21 cellular contexts compared by ENCODE assay signal in genomic region chr12:39116877-39117276, GRCh38.
"Had no signal": no experiment of that assay in that cellular context is flagged by ENCODE, and none has a peak within 500 bp of the region (broad histone marks: within the 10 kb centered on the region; RNA-seq: fewer than 3 reads in every experiment).

No MANE protein-coding gene starts in this region.

- H3K27ac ChIP-seq: adrenal gland, ascending aorta, brain microvascular endothelial cell, foreskin keratinocyte, testis, uterus had no signal

- H3K4me1 ChIP-seq: adrenal gland, ascending aorta, foreskin keratinocyte, testis, uterus had no signal

- H3K4me3 ChIP-seq: adrenal gland, ascending aorta, lung, testis, uterus had no signal

- DNase-seq: activated CD4-positive, alpha-beta T cell treated with anti-CD3 and anti-CD28 coated beads, Interleukin-2, amount 10 ng/mL, durations not matched to agents 7 days and 5 days; activated CD8-positive, alpha-beta memory T cell treated with anti-CD3 and anti-CD28 coated beads, Interleukin-2, amount 50 U/mL, for 4 hours; activated naive CD4-positive, alpha-beta T cell; activated T-cell treated with anti-CD3 and anti-CD28 coated beads, Interleukin-2, amount 50 U/mL, for 24 hours; adrenal gland; brain microvascular endothelial cell; caudate nucleus; dermis blood vessel endothelial cell; effector CD8-positive, alpha-beta T cell; foreskin keratinocyte; kidney; naive thymus-derived CD4-positive, alpha-beta T cell; occipital lobe; small intestine; stimulated activated CD4-positive, alpha-beta T cell treated with anti-CD3 and anti-CD28 coated beads, Interleukin-2, amount 100 ng/mL, for 24 hours; stimulated activated naive B cell treated with anti-CD40 and anti-IgM and Interleukin-4, amounts not matched to agents 10 μg/mL and 1 μg/mL and 100 μg/mL, for 72 hours; testis; trophoblast cell; uterus had no signal

- H3K27me3 ChIP-seq: adrenal gland, ascending aorta, brain microvascular endothelial cell, foreskin keratinocyte, testis, uterus had no signal

- H3K9me3 ChIP-seq: adrenal gland, ascending aorta, testis, uterus had no signal

- H3K36me3 ChIP-seq: adrenal gland, ascending aorta, brain microvascular endothelial cell, uterus had no signal
